ENCODE assay signal across 9 cellular contexts in the genomic region with DNA sequence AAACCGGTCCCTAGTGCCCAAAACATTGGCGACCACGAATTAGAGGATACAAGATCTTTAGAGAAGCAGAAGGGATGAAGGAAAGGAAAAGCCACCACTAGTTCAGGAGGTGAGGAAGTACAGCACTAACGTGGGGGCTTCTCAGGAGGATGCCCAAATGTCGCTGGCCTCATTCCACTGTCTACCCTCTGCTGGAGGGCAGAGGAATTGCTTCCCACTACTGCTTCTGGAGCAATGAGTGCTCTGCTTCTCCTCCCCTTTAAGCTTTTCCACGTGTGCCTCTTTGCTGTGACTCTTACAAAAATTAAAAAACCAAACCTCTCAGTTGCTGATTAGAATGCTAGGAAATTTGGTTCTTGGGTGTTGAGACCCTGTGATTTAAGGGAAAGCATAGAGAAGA.
DNase-seq lines count a peak whose midpoint lies in the region; ATAC-seq, FAIRE-seq and TF ChIP-seq lines count a peak whose summit lies in the region.
"Had no signal": no experiment of that assay in that cellular context is flagged by ENCODE, and none has a peak within 500 bp of the region (broad histone marks: within the 10 kb centered on the region; RNA-seq: fewer than 3 reads in every experiment).

No MANE protein-coding gene starts in this region.

- peak; percentile 70 for FAIRE-seq in GM18507 (lab: Jason Lieb, UNC)
- no peak for FAIRE-seq in endothelial cell of umbilical vein (lab: Jason Lieb, UNC)

- no peaks in the 10 kb centered on the region for H4K20me1 ChIP-seq in endothelial cell of umbilical vein (replicated peaks; ENCODE audit: control insufficient read depth, extremely low read depth, insufficient read depth, low read length)

- DNase-seq in AG04449 (ENCODE audit: low read depth, low spot score) (no peak), GM18507 (ENCODE audit: extremely low spot score, insufficient read length, low read depth) (peak; percentile 5), M059J (ENCODE audit: low read depth) (peak; percentile 29), endothelial cell of umbilical vein (ENCODE audit: low read depth, low spot score) (no peak), GF-D8 (lab: John Stamatoyannopoulos, UW) (no peak), occipital lobe (lab: John Stamatoyannopoulos, UW) (no peak)
- no peak for DNase-seq in effector CD8-positive, alpha-beta T cell (lab: John Stamatoyannopoulos, UW)
- DNase-seq: activated naive CD8-positive, alpha-beta T cell treated with anti-CD3 and anti-CD28 coated beads, Interleukin-2, amount 10 ng/mL, durations not matched to agents 7 days and 5 days had no signal

- H3K4me1 ChIP-seq in endothelial cell of umbilical vein (ENCODE audit: control insufficient read depth, extremely low read depth, insufficient read depth, low read length): no peaks in the 10 kb centered on the region

- no peaks in the 10 kb centered on the region for H3K27me3 ChIP-seq in endothelial cell of umbilical vein (ENCODE audit: control insufficient read depth in 2 of 2, insufficient read depth in 2 of 2, low read length in 2 of 2)

- H3K79me2 ChIP-seq in endothelial cell of umbilical vein (ENCODE audit: control insufficient read depth, insufficient read depth, low read length): no peaks in the 10 kb centered on the region

- CTCF ChIA-PET in AG04449 (lab: Yijun Ruan, JAX): interaction anchor here (0.6 to 1.1 kb wide), 2 partner anchors 157 to 280 kb away, joined by 3 to 4 read pairs; no protein-coding TSS in a partner anchor
- CTCF ChIA-PET in endothelial cell of umbilical vein (lab: Charles Lee): no interaction called here

- H3K9me1 ChIP-seq in endothelial cell of umbilical vein (replicated peaks; ENCODE audit: control insufficient read depth, extremely low read depth, insufficient read depth, low read length): no peaks in the 10 kb centered on the region

- intact Hi-C loops in endothelial cell of umbilical vein (cut with micrococcal nuclease): loop anchor here (1.0 to 5.0 kb wide), 2 partner anchors 34 to 789 kb away; no protein-coding TSS in a partner anchor

- H3K36me3 ChIP-seq in endothelial cell of umbilical vein (ENCODE audit: control insufficient read depth in 2 of 2, extremely low read depth in 1 of 2, insufficient read depth in 2 of 2, low read length in 2 of 2): no peaks in the 10 kb centered on the region

- dilution Hi-C loops in endothelial cell of umbilical vein (cut with MboI; ENCODE audit: extremely low pct_ligation_motif_present, low sequenced_read_pairs): no loop called here

- H3K4me2 ChIP-seq in endothelial cell of umbilical vein (ENCODE audit: insufficient read depth, low read length): no peak overlapping the region

- H3K4me3 ChIP-seq in AG04449 (ENCODE audit: low read depth, low read length) (no peak overlapping the region), endothelial cell of umbilical vein (replicated peaks in 1 of 3; ENCODE audit: insufficient read depth in 1 of 3, low read depth in 1 of 3, low read length in 3 of 3) (no peak overlapping the region)

- no TSS peak for BruUV-seq in endothelial cell of umbilical vein (replicated peaks; lab: Mats Ljungman, UMichigan)

- no peak for TF ChIP-seq POLR2A in endothelial cell of umbilical vein (IDR thresholded peaks at IDR 0.05; ENCODE audit: low read depth, low read length)

- no peak for ATAC-seq in GM21723 (IDR thresholded peaks at IDR 0.05; ENCODE audit: unreplicated experiment)

- peak; percentile 34 for TF ChIP-seq CTCF in AG04449 (IDR thresholded peaks at IDR 0.05; ENCODE audit: insufficient read depth, low read length, missing control alignments)
- peak; percentile 17 to 27 for TF ChIP-seq CTCF in endothelial cell of umbilical vein (IDR thresholded peaks at IDR 0.05; ENCODE audit: extremely low read depth in 1 of 2, insufficient read depth in 1 of 2, low read depth in 1 of 2, low read length in 2 of 2)

- no peaks in the 10 kb centered on the region for H3K9me3 ChIP-seq in endothelial cell of umbilical vein (replicated peaks; ENCODE audit: control insufficient read depth, insufficient read depth, low read length)

- H2AFZ ChIP-seq in endothelial cell of umbilical vein (ENCODE audit: low read depth, low read length): no peak overlapping the region

- H3K9ac ChIP-seq in endothelial cell of umbilical vein (replicated peaks; ENCODE audit: extremely low read depth, insufficient read depth, low read length): no peak overlapping the region

- no peak overlapping the region for H3K27ac ChIP-seq in endothelial cell of umbilical vein (ENCODE audit: insufficient read depth, low read depth, low read length)

- POLR2A ChIA-PET in AG04449 (lab: Yijun Ruan, JAX): no interaction called here
- POLR2A ChIA-PET in endothelial cell of umbilical vein (lab: Charles Lee): no interaction called here

TF ChIP-seq in endothelial cell of umbilical vein, 7 proteins besides CTCF, POLR2A, EP300 and RAD21:
- TF ChIP-seq, protein P1, sequence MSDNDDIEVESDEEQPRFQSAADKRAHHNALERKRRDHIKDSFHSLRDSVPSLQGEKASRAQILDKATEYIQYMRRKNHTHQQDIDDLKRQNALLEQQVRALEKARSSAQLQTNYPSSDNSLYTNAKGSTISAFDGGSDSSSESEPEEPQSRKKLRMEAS (IDR thresholded peaks at IDR 0.05; ENCODE audit: insufficient read depth, insufficient read length): no peak
- TF ChIP-seq GATA2 (IDR thresholded peaks at IDR 0.05; ENCODE audit: insufficient read depth, insufficient read length, low read depth, low read length) (no peak), JUN (IDR thresholded peaks at IDR 0.05; ENCODE audit: borderline replicate concordance, insufficient read depth, insufficient read length, low read depth) (no peak), MYC (IDR thresholded peaks at IDR 0.05; ENCODE audit: low read depth, low read length) (no peak), POLR2AphosphoS5 (IDR thresholded peaks at IDR 0.05; ENCODE audit: insufficient read depth, low read depth, low read length) (no peak), FOS (IDR thresholded peaks at IDR 0.05; ENCODE audit: borderline replicate concordance, insufficient read depth, low read length) (no peak), EZH2 (IDR thresholded peaks at IDR 0.05; ENCODE audit: borderline replicate concordance, low read depth, low read length, severe bottlenecking) (no peak)

Comparison
In these comparisons a context has a peak if more than half of its experiments do, and no peak if none do; other contexts are left out.
1. DNase-seq: peak in GM18507 (single experiment) and M059J (single experiment); none in AG04449 (single experiment), endothelial cell of umbilical vein (single experiment), effector CD8-positive, alpha-beta T cell (single experiment), GF-D8 (single experiment) and occipital lobe (single experiment).